8 cellular contexts compared by ENCODE assay signal in genomic region chr16:3123986-3124886, GRCh38. TPM values are rescaled to one million over a fixed set of nuclear protein-coding genes. Genes with fewer than 3 reads are reported as not detected.
DNase-seq lines count a peak whose midpoint lies in the region; ATAC-seq lines count a peak whose summit lies in the region.

No MANE protein-coding gene starts in this region.

- H3K27ac Mint-ChIP-seq in T-helper 1 cell treated with Interleukin-12 subunit alpha and Interleukin-12 subunit beta and Interleukin-4 antibody, amounts not matched to agents 30 μg/mL and 1 μg/mL, for 36 hours, result peak overlapping the region; percentile 94

- H3K36me3 ChIP-seq in rectal smooth muscle tissue (ENCODE audit: control insufficient read depth, insufficient read depth, low read length) (no peaks in the 10 kb centered on the region), aorta (ENCODE audit: control insufficient read depth in 1 of 2, insufficient read depth in 2 of 2, low read length in 1 of 2) (peaks cover 2 to 3% of the 10 kb centered on the region in 2 donors)

- intact Hi-C loops in right cardiac atrium (cut with DNase I) (no loop called here), aorta (cut with DNase I) (loop anchor here in 1 of 2 donors (2.0 kb wide), 1 partner anchor 65 kb away; no protein-coding TSS in a partner anchor)

- peaks cover 34% of the 10 kb centered on the region for H3K4me1 Mint-ChIP-seq in T-helper 1 cell treated with Interleukin-12 subunit alpha and Interleukin-12 subunit beta and Interleukin-4 antibody, amounts not matched to agents 30 μg/mL and 1 μg/mL, for 36 hours (ENCODE audit: low read depth)

- DNase-seq in NCI-H1694 (lab: John Stamatoyannopoulos, UW) (peak; percentile 89), amygdala (lab: John Stamatoyannopoulos, UW) (peak; percentile 65 to 97 (median 90)), right cardiac atrium (peak; percentile 96 to 99 (median 98)), aorta (peak; percentile 98)

- H3K9ac ChIP-seq in rectal smooth muscle tissue (ENCODE audit: low read length), result no peak overlapping the region

- H3K4me1 ChIP-seq in right cardiac atrium (ENCODE audit: control insufficient read depth, insufficient read depth, low read length), result peaks cover 7% of the 10 kb centered on the region
- peaks cover 5% of the 10 kb centered on the region for H3K4me1 ChIP-seq in rectal smooth muscle tissue (ENCODE audit: control insufficient read depth, insufficient read depth, low read length)
- no peaks in the 10 kb centered on the region for H3K4me1 ChIP-seq in aorta (ENCODE audit: control insufficient read depth in 1 of 2, insufficient read depth in 2 of 2, low read length in 2 of 2)

- no peaks in the 10 kb centered on the region for H3K9me3 Mint-ChIP-seq in T-helper 1 cell treated with Interleukin-12 subunit alpha and Interleukin-12 subunit beta and Interleukin-4 antibody, amounts not matched to agents 30 μg/mL and 1 μg/mL, for 36 hours

- no peaks in the 10 kb centered on the region for H3K9me3 ChIP-seq in right cardiac atrium (ENCODE audit: control insufficient read depth, low read length)
- no peaks in the 10 kb centered on the region for H3K9me3 ChIP-seq in aorta (ENCODE audit: control insufficient read depth, low read length)

- peak overlapping the region; percentile 86 for H3K27ac ChIP-seq in right cardiac atrium (ENCODE audit: low read length)
- H3K27ac ChIP-seq in rectal smooth muscle tissue (ENCODE audit: low read depth, low read length), result peak overlapping the region; percentile 30
- peak overlapping the region in 1 of 2 donors; percentile 9 for H3K27ac ChIP-seq in aorta (ENCODE audit: low read depth in 1 of 2, low read length in 2 of 2)

- H3K27me3 ChIP-seq in right cardiac atrium (ENCODE audit: control insufficient read depth, insufficient read depth) (no peaks in the 10 kb centered on the region), rectal smooth muscle tissue (ENCODE audit: control insufficient read depth, insufficient read depth, low read length) (no peaks in the 10 kb centered on the region), aorta (ENCODE audit: control insufficient read depth in 1 of 2, insufficient read depth in 2 of 2, low read length in 1 of 2) (no peaks in the 10 kb centered on the region)

- no peaks in the 10 kb centered on the region for H3K27me3 Mint-ChIP-seq in T-helper 1 cell treated with Interleukin-12 subunit alpha and Interleukin-12 subunit beta and Interleukin-4 antibody, amounts not matched to agents 30 μg/mL and 1 μg/mL, for 36 hours (ENCODE audit: low read depth)

- H3K4me3 Mint-ChIP-seq in T-helper 1 cell treated with Interleukin-12 subunit alpha and Interleukin-12 subunit beta and Interleukin-4 antibody, amounts not matched to agents 30 μg/mL and 1 μg/mL, for 36 hours, result peak overlapping the region; percentile 95

- ATAC-seq in GM18498 (IDR thresholded peaks at IDR 0.05; ENCODE audit: unreplicated experiment), result peak; percentile 87
- ATAC-seq in HG02885 (IDR thresholded peaks at IDR 0.05; ENCODE audit: poor library complexity, unreplicated experiment), result peak; percentile 90
- peak; percentile 96 to 97 for ATAC-seq in right cardiac atrium
- ATAC-seq in aorta (ENCODE audit: low FRiP score), result peak; percentile 97

- H3K4me3 ChIP-seq in right cardiac atrium (ENCODE audit: low read length) (peak overlapping the region; percentile 64), rectal smooth muscle tissue (ENCODE audit: low read length) (peak overlapping the region; percentile 95), aorta (ENCODE audit: low read length in 2 of 2) (peak overlapping the region; percentile 2 to 51)

- H3K36me3 Mint-ChIP-seq in T-helper 1 cell treated with Interleukin-12 subunit alpha and Interleukin-12 subunit beta and Interleukin-4 antibody, amounts not matched to agents 30 μg/mL and 1 μg/mL, for 36 hours (ENCODE audit: low read depth), result peaks cover 16% of the 10 kb centered on the region

- under 1% methylated on average over 72 of the region's 72 CpGs for WGBS in right cardiac atrium
- WGBS in aorta, 2 donors, result 0% methylated on average over 70 to 72 of the region's 72 CpGs

RNA-seq across cellular contexts. Expression of gene ZNF213, which starts 10.6 kb away (rescaled TPM):
- total RNA-seq in right cardiac atrium, result 1 to 10 TPM; 6.2 to 8.7 (median 7.6) TPM
- polyA plus RNA-seq in right cardiac atrium, result 7.2 TPM
- total RNA-seq in aorta, result 1 to 10 TPM; 8.0 to 8.6 TPM
- 1 to 10 TPM; 2.3 to 5.6 TPM for polyA plus RNA-seq in aorta

RNA-seq across cellular contexts. Expression of gene ZNF205, which starts 11.8 kb away (rescaled TPM):
- 10 to 100 TPM in 1 of 4 donors, 1 to 10 TPM in 3; 6.4 to 10.1 (median 9.2) TPM for total RNA-seq in right cardiac atrium
- polyA plus RNA-seq in right cardiac atrium, result 10.9 TPM
- 10 to 100 TPM in 1 of 2 donors, 1 to 10 TPM in 1; 7.1 to 10.0 TPM for total RNA-seq in aorta
- 10 to 100 TPM in 1 of 2 donors, 1 to 10 TPM in 1; 8.9 to 36.6 TPM for polyA plus RNA-seq in aorta

RNA-seq across cellular contexts. Expression of gene ZSCAN10, which starts 25.1 kb away (rescaled TPM):
- total RNA-seq in right cardiac atrium (not detected), aorta (not detected)
- polyA plus RNA-seq in right cardiac atrium (not detected), aorta (not detected)

RNA-seq across cellular contexts. Expression of gene IL32, which starts 58.8 kb away (rescaled TPM):
- 10 to 100 TPM; 27.5 to 55.0 (median 37.8) TPM for total RNA-seq in right cardiac atrium
- 62.8 TPM for polyA plus RNA-seq in right cardiac atrium
- 10 to 100 TPM; 30.2 to 71.6 TPM for total RNA-seq in aorta
- polyA plus RNA-seq in aorta, result 100 to 1,000 TPM in 1 of 2 donors, 10 to 100 TPM in 1; 18.2 to 137 TPM

Comparison
In these comparisons a context has a peak if more than half of its experiments do, and no peak if none do; other contexts are left out.
1. H3K4me3 ChIP-seq: peak in every context shown above with its lines; median percentile 95 in rectal smooth muscle tissue; 64 in right cardiac atrium; 26 in aorta.